ENCODE assay signal across 1 cellular context in genomic region chr6:110250058-110250457, GRCh38.
TF ChIP-seq lines count a peak whose summit lies in the region.

No MANE protein-coding gene starts in this region.

TF ChIP-seq in WTC11, 78 proteins besides CTCF, POLR2A, EP300 and RAD21 (continued from another document):
- no peak for TF ChIP-seq SOX15 (CRISPR knock-in tag; IDR thresholded peaks at IDR 0.05)
- no peak for TF ChIP-seq ZNF425 (CRISPR knock-in tag; conservative IDR thresholded peaks at IDR 0.05)
- no peak for TF ChIP-seq ESRRA (CRISPR knock-in tag; IDR thresholded peaks at IDR 0.05; ENCODE audit: borderline replicate concordance)
- TF ChIP-seq, protein P1, sequence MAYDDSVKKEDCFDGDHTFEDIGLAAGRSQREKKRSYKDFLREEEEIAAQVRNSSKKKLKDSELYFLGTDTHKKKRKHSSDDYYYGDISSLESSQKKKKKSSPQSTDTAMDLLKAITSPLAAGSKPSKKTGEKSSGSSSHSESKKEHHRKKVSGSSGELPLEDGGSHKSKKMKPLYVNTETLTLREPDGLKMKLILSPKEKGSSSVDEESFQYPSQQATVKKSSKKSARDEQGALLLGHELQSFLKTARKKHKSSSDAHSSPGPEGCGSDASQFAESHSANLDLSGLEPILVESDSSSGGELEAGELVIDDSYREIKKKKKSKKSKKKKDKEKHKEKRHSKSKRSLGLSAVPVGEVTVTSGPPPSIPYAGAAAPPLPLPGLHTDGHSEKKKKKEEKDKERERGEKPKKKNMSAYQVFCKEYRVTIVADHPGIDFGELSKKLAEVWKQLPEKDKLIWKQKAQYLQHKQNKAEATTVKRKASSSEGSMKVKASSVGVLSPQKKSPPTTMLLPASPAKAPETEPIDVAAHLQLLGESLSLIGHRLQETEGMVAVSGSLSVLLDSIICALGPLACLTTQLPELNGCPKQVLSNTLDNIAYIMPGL (CRISPR knock-in tag; IDR thresholded peaks at IDR 0.05): no peak
- TF ChIP-seq ZNF423 (CRISPR knock-in tag; IDR thresholded peaks at IDR 0.05): no peak
- TF ChIP-seq ZNF263 (CRISPR knock-in tag; IDR thresholded peaks at IDR 0.05; ENCODE audit: low read depth): no peak
- no peak for TF ChIP-seq CREM (CRISPR knock-in tag; IDR thresholded peaks at IDR 0.05)
- no peak for TF ChIP-seq RORB (CRISPR knock-in tag; IDR thresholded peaks at IDR 0.05)
- no peak for TF ChIP-seq TEAD4 (CRISPR knock-in tag; IDR thresholded peaks at IDR 0.05)
- no peak for TF ChIP-seq NR3C1 (CRISPR knock-in tag; conservative IDR thresholded peaks at IDR 0.05; ENCODE audit: low read depth)
- TF ChIP-seq SP1 (CRISPR knock-in tag; conservative IDR thresholded peaks at IDR 0.05): no peak
- no peak for TF ChIP-seq HMGA2 (CRISPR knock-in tag; IDR thresholded peaks at IDR 0.05)
- TF ChIP-seq GTF2I (CRISPR knock-in tag; conservative IDR thresholded peaks at IDR 0.05): no peak
- no peak for TF ChIP-seq GABPB1 (CRISPR knock-in tag; IDR thresholded peaks at IDR 0.05)
